ENCODE assay signal across 1 cellular context in genomic region chr15:60021589-60022378, GRCh38.
TF ChIP-seq lines count a peak whose summit lies in the region.

No MANE protein-coding gene starts in this region.

TF ChIP-seq in K562, 482 proteins besides CTCF, POLR2A, EP300 and RAD21 (continued from another document):
- no peak for TF ChIP-seq SRSF7 (optimal IDR thresholded peaks at IDR 0.05; ENCODE audit: low read depth, low read length)
- TF ChIP-seq THRA (IDR thresholded peaks at IDR 0.05), result no peak
- TF ChIP-seq ATF6 (CRISPR knock-in tag; IDR thresholded peaks at IDR 0.05), result no peak
- peak; percentile 78 for TF ChIP-seq ZSCAN32 (CRISPR knock-in tag; IDR thresholded peaks at IDR 0.05)
- no peak for TF ChIP-seq HINFP (tag; conservative IDR thresholded peaks at IDR 0.05; ENCODE audit: low read depth)
- peak; percentile 100 for TF ChIP-seq SMAD3 (CRISPR knock-in tag; conservative IDR thresholded peaks at IDR 0.05)
- TF ChIP-seq ZNF184 (CRISPR knock-in tag; IDR thresholded peaks at IDR 0.05), result no peak
- TF ChIP-seq CHD4 (IDR thresholded peaks at IDR 0.05; ENCODE audit: insufficient read depth, insufficient replicate concordance, low read depth, low read length, poor library complexity, severe bottlenecking), result no peak
- TF ChIP-seq TCF7L2 (IDR thresholded peaks at IDR 0.05; ENCODE audit: low read depth, low read length), result no peak
- TF ChIP-seq ZBTB17 (CRISPR knock-in tag; IDR thresholded peaks at IDR 0.05), result peak; percentile 97
- TF ChIP-seq ZNF57 (CRISPR knock-in tag; IDR thresholded peaks at IDR 0.05), result peak; percentile 93
- no peak for TF ChIP-seq ZNF740 (CRISPR knock-in tag; IDR thresholded peaks at IDR 0.05)
- TF ChIP-seq ZNF740 (tag; IDR thresholded peaks at IDR 0.05), result peak in 1 of 2 experiments; percentile 34; a peak in 1 of 4 replicates
- peak in 1 of 2 experiments; percentile 98; a peak in 2 of 4 replicates for TF ChIP-seq MAZ (CRISPR knock-in tag; conservative IDR thresholded peaks at IDR 0.05 in 1 of 2, IDR thresholded peaks at IDR 0.05 in 1 of 2)
- no peak for TF ChIP-seq RFX5 (IDR thresholded peaks at IDR 0.05; ENCODE audit: low read depth, low read length)
- TF ChIP-seq ZNF444 (CRISPR knock-in tag; IDR thresholded peaks at IDR 0.05), result peak; percentile 93
- TF ChIP-seq ZNF239 (CRISPR knock-in tag; IDR thresholded peaks at IDR 0.05), result peak; percentile 97
- TF ChIP-seq MTF1 (CRISPR knock-in tag; IDR thresholded peaks at IDR 0.05; ENCODE audit: borderline replicate concordance), result no peak
- TF ChIP-seq TEAD1 (CRISPR knock-in tag; IDR thresholded peaks at IDR 0.05), result peak in 1 of 2 experiments; percentile 99; a peak in 2 of 4 replicates
- 0 out of 2 replicates have a peak, but pooled peaks have one; percentile 59 for TF ChIP-seq ZNF253 (CRISPR knock-in tag; conservative IDR thresholded peaks at IDR 0.05)
- peak; percentile 64; the same call in 1 of the 2 replicates for TF ChIP-seq PTTG1 (tag; IDR thresholded peaks at IDR 0.05; ENCODE audit: low read depth)
- no peak for TF ChIP-seq BHLHE40 (IDR thresholded peaks at IDR 0.05; ENCODE audit: low read length)
- TF ChIP-seq FOXP4 (CRISPR knock-in tag; IDR thresholded peaks at IDR 0.05; ENCODE audit: borderline replicate concordance), result no peak
- 0 out of 2 replicates have a peak, but pooled peaks have one; percentile 9 for TF ChIP-seq FOSL1 (tag; conservative IDR thresholded peaks at IDR 0.05)
- no peak for TF ChIP-seq PTBP1 (IDR thresholded peaks at IDR 0.05; ENCODE audit: low read depth, low read length)
- no peak for TF ChIP-seq DPF2 (IDR thresholded peaks at IDR 0.05)
- no peak for TF ChIP-seq ZNF431 (CRISPR knock-in tag; IDR thresholded peaks at IDR 0.05)
- TF ChIP-seq RBFOX2 (IDR thresholded peaks at IDR 0.05; ENCODE audit: low read depth, low read length), result no peak
- peak; percentile 58 for TF ChIP-seq POLR2H (tag; IDR thresholded peaks at IDR 0.05; ENCODE audit: low read depth)
- TF ChIP-seq ZFPM2 (CRISPR knock-in tag; IDR thresholded peaks at IDR 0.05), result no peak
- TF ChIP-seq NR4A1 (CRISPR knock-in tag; IDR thresholded peaks at IDR 0.05), result peak; percentile 99
- TF ChIP-seq NR4A1 (tag; IDR thresholded peaks at IDR 0.05), result peak; percentile 94
- peak; percentile 57 for TF ChIP-seq NFIX (CRISPR knock-in tag; IDR thresholded peaks at IDR 0.05; ENCODE audit: low read depth)
- TF ChIP-seq MAX (CRISPR knock-in tag; IDR thresholded peaks at IDR 0.05), result no peak
- no peak for TF ChIP-seq STAT5B (CRISPR knock-in tag; IDR thresholded peaks at IDR 0.05)
- no peak for TF ChIP-seq BDP1 (IDR thresholded peaks at IDR 0.05; ENCODE audit: insufficient read depth, insufficient read length)
- TF ChIP-seq NCOR1 (IDR thresholded peaks at IDR 0.05), result no peak
- no peak for TF ChIP-seq TFAM (CRISPR knock-in tag; conservative IDR thresholded peaks at IDR 0.05)
- TF ChIP-seq SMARCC2 (IDR thresholded peaks at IDR 0.05; ENCODE audit: low read depth), result no peak
- no peak for TF ChIP-seq HNRNPL (IDR thresholded peaks at IDR 0.05; ENCODE audit: low read depth, low read length)
- TF ChIP-seq TAF9B (IDR thresholded peaks at IDR 0.05; ENCODE audit: partially characterized antibody), result no peak
- no peak for TF ChIP-seq DACH1 (IDR thresholded peaks at IDR 0.05; ENCODE audit: partially characterized antibody)
- no peak for TF ChIP-seq SREBF2 (CRISPR knock-in tag; IDR thresholded peaks at IDR 0.05)
- no peak for TF ChIP-seq NFIC (IDR thresholded peaks at IDR 0.05)
- TF ChIP-seq ELF4 (CRISPR knock-in tag; IDR thresholded peaks at IDR 0.05), result peak; percentile 95
- no peak for TF ChIP-seq HSF4 (CRISPR knock-in tag; IDR thresholded peaks at IDR 0.05; ENCODE audit: borderline replicate concordance)
- peak; percentile 96 for TF ChIP-seq ZKSCAN8 (CRISPR knock-in tag; IDR thresholded peaks at IDR 0.05)
- no peak for TF ChIP-seq ZNF24 (IDR thresholded peaks at IDR 0.05)
- peak; percentile 96 for TF ChIP-seq ZBTB26 (CRISPR knock-in tag; IDR thresholded peaks at IDR 0.05)
- TF ChIP-seq MEF2A (IDR thresholded peaks at IDR 0.05; ENCODE audit: control insufficient read depth, low read depth, low read length), result no peak
- no peak for TF ChIP-seq STAT6 (CRISPR knock-in tag; IDR thresholded peaks at IDR 0.05)
